22 cellular contexts compared by ENCODE assay signal in genomic region chr4:54632537-54632936, GRCh38. TPM values are rescaled to one million over a fixed set of nuclear protein-coding genes. Genes with fewer than 3 reads are reported as not detected.
"Had no signal": no experiment of that assay in that cellular context is flagged by ENCODE, and none has a peak within 500 bp of the region (broad histone marks: within the 10 kb centered on the region; RNA-seq: fewer than 3 reads in every experiment).

No MANE protein-coding gene starts in this region.

- H3K4me3 ChIP-seq: esophagus squamous epithelium, gastrocnemius medialis, heart right ventricle, left lung, lower lobe of right lung, mucosa of descending colon had no signal

- H3K9me3 ChIP-seq: esophagus squamous epithelium, gastrocnemius medialis, heart right ventricle, left lung, lower lobe of right lung, mucosa of descending colon had no signal

- H3K4me1 ChIP-seq: esophagus squamous epithelium, gastrocnemius medialis, heart right ventricle, left lung, lower lobe of right lung had no signal

- H3K36me3 ChIP-seq: esophagus squamous epithelium, gastrocnemius medialis, heart right ventricle, left lung, lower lobe of right lung had no signal

- DNase-seq: effector CD8-positive, alpha-beta T cell; effector memory CD8-positive, alpha-beta T cell; endodermal cell; erythroblast; esophagus squamous epithelium; foreskin fibroblast; foreskin melanocyte; gastrocnemius medialis; glutamatergic neuron; head of caudate nucleus; heart right ventricle; hippocampal formation; left cardiac atrium; left ventricle myocardium superior; lower lobe of right lung; mesenchymal stem cell; mucosa of descending colon; naive B cell had no signal

- H3K27ac ChIP-seq: epithelial cell of prostate, esophagus squamous epithelium, gastrocnemius medialis, heart right ventricle, left lung, lower lobe of right lung had no signal

- ATAC-seq: effector memory CD8-positive, alpha-beta T cell; esophagus mucosa; gastrocnemius medialis; heart right ventricle; left cardiac atrium; left lung; left ventricle myocardium superior; lower lobe of right lung; mucosa of descending colon had no signal

- H3K27me3 ChIP-seq: esophagus squamous epithelium, gastrocnemius medialis, heart right ventricle, left lung had no signal

RNA-seq across cellular contexts. Expression of gene KIT, which starts 25.2 kb away (rescaled TPM):
- polyA plus RNA-seq: naive thymus-derived CD8-positive, alpha-beta T cell had no signal
